In the genomic region with DNA sequence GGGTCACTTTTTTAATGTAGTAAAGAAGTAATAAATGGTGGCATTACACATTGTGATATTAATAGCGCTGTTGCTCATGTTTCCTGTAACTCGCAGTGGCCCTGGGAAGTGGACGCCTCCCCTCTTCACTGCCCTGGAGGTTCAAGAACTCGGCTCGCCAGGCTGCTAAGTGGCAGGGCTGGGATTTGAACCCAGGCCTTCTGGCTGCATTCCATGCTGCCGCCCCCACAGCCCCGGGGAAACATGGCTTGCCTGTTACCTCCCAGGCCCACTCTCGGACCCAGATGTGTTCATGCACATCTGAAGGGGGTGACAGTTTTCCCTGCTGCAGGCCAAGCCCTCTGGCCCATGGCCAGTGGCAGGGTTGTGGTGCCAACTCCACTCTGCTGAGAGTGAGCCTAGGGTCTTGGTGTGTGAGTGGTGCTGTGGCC, we compare ENCODE assay signal across 12 cellular contexts. TPM values are rescaled to one million over a fixed set of nuclear protein-coding genes. Genes with fewer than 3 reads are reported as not detected.
DNase-seq lines count a peak whose midpoint lies in the region; ATAC-seq, FAIRE-seq and TF ChIP-seq lines count a peak whose summit lies in the region.
"Had no signal": no experiment of that assay in that cellular context is flagged by ENCODE, and none has a peak within 500 bp of the region (broad histone marks: within the 10 kb centered on the region; RNA-seq: fewer than 3 reads in every experiment).

No MANE protein-coding gene starts in this region.

- H3K9me3 ChIP-seq in liver (ENCODE audit: control insufficient read depth in 4 of 4, low read length in 3 of 4) (no peaks in the 10 kb centered on the region), HepG2 (ENCODE audit: low read length) (no peaks in the 10 kb centered on the region), heart right ventricle (no peaks in the 10 kb centered on the region), psoas muscle (no peaks in the 10 kb centered on the region), Karpas-422 (ENCODE audit: low read length) (no peaks in the 10 kb centered on the region)
- H3K9me3 ChIP-seq: A549, SJSA1 had no signal

- TF ChIP-seq EP300 in HepG2 (IDR thresholded peaks at IDR 0.05; ENCODE audit: low read depth in 2 of 2, low read length in 2 of 2) (no peak), HepG2 (CRISPR knock-in tag; IDR thresholded peaks at IDR 0.05; ENCODE audit: borderline replicate concordance) (no peak)

- H4K20me1 ChIP-seq in HepG2 (ENCODE audit: insufficient read depth, low read length) (0 out of 2 replicates have a peak, but pooled peaks cover 3% of the 10 kb centered on the region), Karpas-422 (ENCODE audit: insufficient read depth, low read depth, low read length) (no peaks in the 10 kb centered on the region)

- intact Hi-C loops in HepG2 (cut with micrococcal nuclease; ENCODE audit: unreplicated experiment) (no loop called here), heart right ventricle (cut with DNase I) (loop anchor here in 2 of 10 donors (2.0 to 10.0 kb wide), 2 partner anchors 33 to 63 kb away; partner anchors contain the start of gene TAB1 (in 1 of the 2)), psoas muscle (cut with DNase I) (no loop called here)

- TF ChIP-seq RAD21 in liver (IDR thresholded peaks at IDR 0.05) (no peak), HepG2 (CRISPR knock-in tag; IDR thresholded peaks at IDR 0.05) (no peak)

- FAIRE-seq in HepG2 (lab: Jason Lieb, UNC) = no peak
- FAIRE-seq: A549 had no signal

- H3K79me2 ChIP-seq in HepG2 (ENCODE audit: insufficient read depth, low read length) (no peaks in the 10 kb centered on the region), Karpas-422 (ENCODE audit: low read length) (no peaks in the 10 kb centered on the region)

- TF ChIP-seq CTCF in liver (IDR thresholded peaks at IDR 0.05; ENCODE audit: low read depth, low read length, missing input control) (no peak), HepG2 (CRISPR knock-in tag; IDR thresholded peaks at IDR 0.05) (no peak), heart right ventricle (IDR thresholded peaks at IDR 0.05) (no peak), psoas muscle (IDR thresholded peaks at IDR 0.05) (no peak)

- peak overlapping the region; percentile 42 to 44 for H3K27ac ChIP-seq in liver (ENCODE audit: low read depth in 1 of 2, low read length in 2 of 2)
- no peak overlapping the region for H3K27ac ChIP-seq in HepG2 (ENCODE audit: extremely low read length, insufficient read depth, low read length)
- peak overlapping the region; percentile 88 to 96 (median 93) for H3K27ac ChIP-seq in heart right ventricle
- peak overlapping the region; percentile 85 for H3K27ac ChIP-seq in psoas muscle
- no peak overlapping the region for H3K27ac ChIP-seq in Karpas-422 (ENCODE audit: low read length)
- H3K27ac ChIP-seq: A549, SJSA1 had no signal

- H3K27me3 ChIP-seq in liver (ENCODE audit: control insufficient read depth in 4 of 4, insufficient read depth in 4 of 4, low read length in 3 of 4) = no peaks in the 10 kb centered on the region
- H3K27me3 ChIP-seq in HepG2 (ENCODE audit: control insufficient read depth in 1 of 2, insufficient read depth in 2 of 2, low read length in 2 of 2) = no peaks in the 10 kb centered on the region
- no peaks in the 10 kb centered on the region for H3K27me3 ChIP-seq in heart right ventricle
- H3K27me3 ChIP-seq in psoas muscle (ENCODE audit: insufficient read depth in 3 of 3, low read length in 2 of 3) = no peaks in the 10 kb centered on the region
- no peaks in the 10 kb centered on the region for H3K27me3 ChIP-seq in Karpas-422 (ENCODE audit: low read length)
- H3K27me3 ChIP-seq: SJSA1 had no signal

- H3K9ac ChIP-seq in liver (ENCODE audit: low read depth in 1 of 2, low read length in 2 of 2) (no peak overlapping the region), HepG2 (ENCODE audit: insufficient read depth, low read depth, low read length) (no peak overlapping the region), Karpas-422 (ENCODE audit: low read length) (no peak overlapping the region)

- POLR2A ChIA-PET in HepG2 (lab: Yijun Ruan, JAX) = no interaction called here

- no peaks in the 10 kb centered on the region for H3K4me1 ChIP-seq in liver (ENCODE audit: control insufficient read depth in 4 of 4, insufficient read depth in 4 of 4, low read length in 3 of 4)
- peaks cover 10% of the 10 kb centered on the region; the same call in 1 of the 2 replicates for H3K4me1 ChIP-seq in HepG2 (ENCODE audit: insufficient read depth, low read length)
- peaks cover 13 to 48% (median 33%) of the 10 kb centered on the region in 9 donors for H3K4me1 ChIP-seq in heart right ventricle
- H3K4me1 ChIP-seq in psoas muscle = peaks cover 30% of the 10 kb centered on the region
- H3K4me1 ChIP-seq in Karpas-422 (ENCODE audit: low read length) = peaks cover 7% of the 10 kb centered on the region
- H3K4me1 ChIP-seq: SJSA1 had no signal

- H3K4me2 ChIP-seq in HepG2 (ENCODE audit: low read depth, low read length) (no peak overlapping the region), Karpas-422 (ENCODE audit: low read depth, low read length, poor library complexity, severe bottlenecking) (no peak overlapping the region)
- H3K4me2 ChIP-seq: A549 had no signal

- H3K4me3 ChIP-seq in liver (ENCODE audit: low read depth in 1 of 3, low read length in 3 of 3) (no peak overlapping the region), HepG2 (replicated peaks in 1 of 3; ENCODE audit: insufficient read depth in 1 of 3, low read depth in 2 of 3, low read length in 3 of 3) (no peak overlapping the region), heart right ventricle (no peak overlapping the region), psoas muscle (no peak overlapping the region), Karpas-422 (ENCODE audit: low read length) (no peak overlapping the region)
- H3K4me3 ChIP-seq: A549, SJSA1 had no signal

- no TSS peak for BruUV-seq in HepG2 (replicated peaks; lab: Mats Ljungman, UMichigan)

- peaks cover 22 to 45% (median 27%) of the 10 kb centered on the region in 4 donors for H3K36me3 ChIP-seq in liver (ENCODE audit: control insufficient read depth in 4 of 4, insufficient read depth in 3 of 4, low read depth in 1 of 4, low read length in 3 of 4)
- peaks cover 16 to 33% of the 10 kb centered on the region in 2 experiments for H3K36me3 ChIP-seq in HepG2 (replicated peaks in 1 of 2; ENCODE audit: control insufficient read depth in 1 of 2, insufficient read depth in 2 of 2, low read length in 2 of 2)
- peaks cover 4 to 70% (median 27%) of the 10 kb centered on the region in 9 donors for H3K36me3 ChIP-seq in heart right ventricle
- peaks cover 0 to 43% of the 10 kb centered on the region in 2 donors for H3K36me3 ChIP-seq in psoas muscle (ENCODE audit: insufficient read depth in 1 of 2, low read depth in 1 of 2)
- no peaks in the 10 kb centered on the region for H3K36me3 ChIP-seq in Karpas-422 (ENCODE audit: insufficient read depth, low read length)

- TF ChIP-seq POLR2A in HepG2 (IDR thresholded peaks at IDR 0.05; ENCODE audit: insufficient read depth in 1 of 2, low read depth in 2 of 2, low read length in 2 of 2) = no peak

- H2AFZ ChIP-seq in HepG2 (ENCODE audit: low read length) = no peak overlapping the region
- H2AFZ ChIP-seq in Karpas-422 (ENCODE audit: low read length) = no peak overlapping the region

- ATAC-seq in HepG2 = no peak
- ATAC-seq in heart right ventricle = peak; percentile 70 to 91 (median 82)
- ATAC-seq in psoas muscle = peak; percentile 81 to 95 (median 91)
- ATAC-seq in HG03039 (IDR thresholded peaks at IDR 0.05; ENCODE audit: unreplicated experiment) = no peak
- ATAC-seq: A549 had no signal

- DNase-seq in HepG2 (ENCODE audit: low spot score) (no peak), heart right ventricle (peak; percentile 53 to 76), psoas muscle (peak; percentile 56 to 82), Karpas-422 (no peak), NCI-H345 treated with DMSO at 0.1 percent for 48 hours (lab: John Stamatoyannopoulos, UW; ENCODE audit: unreplicated experiment) (no peak)
- no peak for DNase-seq in stimulated activated CD4-positive, alpha-beta T cell treated with anti-CD3 and anti-CD28 coated beads, Interleukin-2, amount 100 ng/mL, for 48 hours
- DNase-seq: activated CD4-positive, alpha-beta T cell treated with anti-CD3 and anti-CD28 coated beads, Interleukin-2, amount 50 U/mL, for 1 hour; DMS79 treated with DMSO at 0.1 percent for 48 hours had no signal

- CTCF ChIA-PET in HepG2 (lab: Yijun Ruan, JAX; ENCODE audit: low intra/inter-chr PET ratio, low total read pairs) = no interaction called here

- H3K9me2 ChIP-seq in Karpas-422 (replicated peaks; ENCODE audit: insufficient read depth, low read length) = no peaks in the 10 kb centered on the region

- in situ Hi-C loops in HepG2 (cut with HindIII; ENCODE audit: extremely low pct_ligation_motif_present, low pct_unique_long_range_greater_than_20kb) = no loop called here

- WGBS in liver = 75% methylated on average over 8 of the region's 8 CpGs
- WGBS in HepG2 (ENCODE audit: low lambda C conversion rate) = 100% methylated on average over 5 of the region's 8 CpGs
- WGBS in heart right ventricle, 2 donors = 11 to 19% methylated on average over 8 of the region's 8 CpGs
- 11 to 24% (median 20%) methylated on average over 8 of the region's 8 CpGs for WGBS in psoas muscle, 3 donors

RNA-seq across cellular contexts. Expression of gene MGAT3, which starts 25.0 kb away (rescaled TPM):
- 1 to 10 TPM in 1 of 2 donors, under 1 TPM in 1; 0.08 to 7.6 TPM for total RNA-seq in liver
- under 1 TPM; 0.03 to 0.12 TPM for polyA plus RNA-seq in liver
- total RNA-seq in HepG2 (2016; rRNA removed; fragmentation: Illumina TruSeq; extraction: Trizol) = 0.15 TPM in 1 of 2 replicates, not detected in the other
- not detected in 2 replicates for total RNA-seq in HepG2 (2016; cell fraction: cytosol; rRNA removed; fragmentation: Illumina TruSeq; extraction: Trizol; ENCODE audit: low read depth)
- 0.02 TPM in 1 of 2 replicates, not detected in the other for total RNA-seq in HepG2 (2016; cell fraction: insoluble cytoplasmic fraction; rRNA removed; fragmentation: Illumina TruSeq; extraction: Trizol)
- not detected in 2 replicates for total RNA-seq in HepG2 (2016; cell fraction: membrane; rRNA removed; fragmentation: Illumina TruSeq; extraction: Trizol)
- not detected in 2 replicates for total RNA-seq in HepG2 (2016; cell fraction: nucleus; rRNA removed; fragmentation: Illumina TruSeq; extraction: Trizol)
- polyA plus RNA-seq in HepG2 (2011; rRNA removed) = 0.04 and 0.11 TPM in 2 replicates
- polyA plus RNA-seq in HepG2 (2011; cell fraction: cytosol; rRNA removed) = 0.03 and 0.11 TPM in 2 replicates
- polyA plus RNA-seq in HepG2 (2011; cell fraction: nucleus; rRNA removed) = 0.05 and 0.13 TPM in 2 replicates
- 0.08 and 0.09 TPM in 2 replicates for polyA plus RNA-seq in HepG2 (2012)
- polyA plus RNA-seq in HepG2 (2016; cell fraction: cytosol; fragmentation: Illumina TruSeq; extraction: Trizol; ENCODE audit: low read depth) = not detected in 2 replicates
- polyA plus RNA-seq in HepG2 (2016; cell fraction: insoluble cytoplasmic fraction; fragmentation: Illumina TruSeq; extraction: Trizol; ENCODE audit: low read depth) = not detected in 2 replicates
- polyA plus RNA-seq in HepG2 (2016; cell fraction: membrane; fragmentation: Illumina TruSeq; extraction: Trizol; ENCODE audit: low read depth) = not detected in 2 replicates
- polyA plus RNA-seq in HepG2 (2016; cell fraction: nucleus; fragmentation: Illumina TruSeq; extraction: Trizol; ENCODE audit: insufficient read depth, low read depth) = 0.11 TPM in 1 of 2 replicates, not detected in the other
- polyA minus RNA-seq in HepG2 (2011; rRNA and poly(A)+ RNA removed; ENCODE audit: low replicate concordance) = 0.10 and 0.33 TPM in 2 replicates
- 0.20 TPM in 1 of 2 replicates, not detected in the other for polyA minus RNA-seq in HepG2 (2011; cell fraction: cytosol; rRNA and poly(A)+ RNA removed)
- not detected in 2 replicates for polyA minus RNA-seq in HepG2 (2011; cell fraction: nucleus; rRNA and poly(A)+ RNA removed)
- 10 to 100 TPM in 1 of 10 donors, 1 to 10 TPM in 9; 1.8 to 14.0 (median 4.3) TPM for total RNA-seq in heart right ventricle
- polyA plus RNA-seq in heart right ventricle = 1 to 10 TPM; 1.8 to 2.9 TPM
- total RNA-seq in psoas muscle = 1 to 10 TPM; 1.4 to 2.2 (median 1.8) TPM
- polyA plus RNA-seq in psoas muscle = under 1 TPM; 0.53 to 0.65 (median 0.56) TPM
- 34.8 and 52.7 TPM in 2 replicates for total RNA-seq in Karpas-422 (2014; rRNA removed; shearing (Covaris generic); ENCODE audit: low replicate concordance)

RNA-seq across cellular contexts. Expression of gene TAB1, which starts 32.3 kb away (rescaled TPM):
- 10 to 100 TPM; 11.6 to 12.8 TPM for total RNA-seq in liver
- 1 to 10 TPM; 5.6 to 9.9 TPM for polyA plus RNA-seq in liver
- total RNA-seq in HepG2 (2016; rRNA removed; fragmentation: Illumina TruSeq; extraction: Trizol) = 12.8 and 14.3 TPM in 2 replicates
- total RNA-seq in HepG2 (2016; cell fraction: cytosol; rRNA removed; fragmentation: Illumina TruSeq; extraction: Trizol; ENCODE audit: low read depth) = 2.3 and 2.9 TPM in 2 replicates
- 11.6 and 13.1 TPM in 2 replicates for total RNA-seq in HepG2 (2016; cell fraction: insoluble cytoplasmic fraction; rRNA removed; fragmentation: Illumina TruSeq; extraction: Trizol)
- total RNA-seq in HepG2 (2016; cell fraction: membrane; rRNA removed; fragmentation: Illumina TruSeq; extraction: Trizol) = 4.8 and 4.9 TPM in 2 replicates
- 11.8 and 13.5 TPM in 2 replicates for total RNA-seq in HepG2 (2016; cell fraction: nucleus; rRNA removed; fragmentation: Illumina TruSeq; extraction: Trizol)
- 15.9 and 22.2 TPM in 2 replicates for polyA plus RNA-seq in HepG2 (2011; rRNA removed)
- polyA plus RNA-seq in HepG2 (2011; cell fraction: cytosol; rRNA removed) = 11.2 and 19.2 TPM in 2 replicates
- 47.3 and 47.9 TPM in 2 replicates for polyA plus RNA-seq in HepG2 (2011; cell fraction: nucleus; rRNA removed)
- 12.7 and 15.0 TPM in 2 replicates for polyA plus RNA-seq in HepG2 (2012)
- 1.2 and 1.7 TPM in 2 replicates for polyA plus RNA-seq in HepG2 (2016; cell fraction: cytosol; fragmentation: Illumina TruSeq; extraction: Trizol; ENCODE audit: low read depth)
- 11.3 and 13.8 TPM in 2 replicates for polyA plus RNA-seq in HepG2 (2016; cell fraction: insoluble cytoplasmic fraction; fragmentation: Illumina TruSeq; extraction: Trizol; ENCODE audit: low read depth)
- 3.3 and 3.4 TPM in 2 replicates for polyA plus RNA-seq in HepG2 (2016; cell fraction: membrane; fragmentation: Illumina TruSeq; extraction: Trizol; ENCODE audit: low read depth)
- 22.8 and 23.0 TPM in 2 replicates for polyA plus RNA-seq in HepG2 (2016; cell fraction: nucleus; fragmentation: Illumina TruSeq; extraction: Trizol; ENCODE audit: insufficient read depth, low read depth)
- 12.7 and 34.2 TPM in 2 replicates for polyA minus RNA-seq in HepG2 (2011; rRNA and poly(A)+ RNA removed; ENCODE audit: low replicate concordance)
- polyA minus RNA-seq in HepG2 (2011; cell fraction: cytosol; rRNA and poly(A)+ RNA removed) = 9.8 and 12.7 TPM in 2 replicates
- polyA minus RNA-seq in HepG2 (2011; cell fraction: nucleus; rRNA and poly(A)+ RNA removed) = 14.4 and 15.1 TPM in 2 replicates
- total RNA-seq in heart right ventricle = 10 to 100 TPM; 15.8 to 21.0 (median 18.0) TPM
- 10 to 100 TPM; 13.6 to 17.5 TPM for polyA plus RNA-seq in heart right ventricle
- total RNA-seq in psoas muscle = 10 to 100 TPM in 3 of 4 donors, 1 to 10 TPM in 1; 9.7 to 22.1 (median 17.3) TPM
- 10 to 100 TPM; 10.4 to 17.4 (median 12.8) TPM for polyA plus RNA-seq in psoas muscle
- total RNA-seq in Karpas-422 (2014; rRNA removed; shearing (Covaris generic); ENCODE audit: low replicate concordance) = 11.0 and 15.9 TPM in 2 replicates

Comparison
In these comparisons a context has a peak if more than half of its experiments do, and no peak if none do; other contexts are left out.
1. H3K27ac ChIP-seq: peak in liver (2 of 2), heart right ventricle (10 of 10) and psoas muscle (single experiment); none in HepG2 (single experiment) and Karpas-422 (single experiment).
2. ATAC-seq: peak in heart right ventricle (8 of 8) and psoas muscle (4 of 4); none in HepG2 (single experiment) and HG03039 (single experiment).
3. DNase-seq: peak in heart right ventricle (2 of 2) and psoas muscle (2 of 2); none in HepG2 (single experiment), stimulated activated CD4-positive, alpha-beta T cell treated with anti-CD3 and anti-CD28 coated beads, Interleukin-2, amount 100 ng/mL, for 48 hours (0 of 2), Karpas-422 (single experiment) and NCI-H345 treated with DMSO at 0.1 percent for 48 hours (single experiment).